26 cellular contexts compared by ENCODE assay signal in the genomic region with DNA sequence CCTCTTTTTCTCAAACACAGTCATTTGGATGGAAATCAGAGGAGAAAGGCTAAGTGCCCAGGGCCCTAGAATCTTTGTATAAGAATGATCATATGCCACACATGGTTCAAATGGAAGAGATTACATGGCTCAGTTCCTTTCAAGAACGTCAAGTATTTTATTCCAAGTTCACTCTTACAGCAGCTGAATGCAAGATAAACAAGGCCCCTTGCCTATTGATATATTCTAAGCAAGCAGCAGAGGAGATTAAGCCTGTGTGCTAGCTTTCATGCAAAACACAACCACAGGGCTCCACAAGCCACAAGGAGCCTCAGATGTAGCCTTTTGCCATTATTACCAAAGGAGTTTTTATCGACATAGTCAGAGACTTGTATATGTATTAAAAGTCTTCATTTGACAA. TPM values are rescaled to one million over a fixed set of nuclear protein-coding genes. Genes with fewer than 3 reads are reported as not detected.
A peak's percentile ranks its signal among the peaks of the same experiment; 100 is the strongest.
DNase-seq lines count a peak whose midpoint lies in the region; TF ChIP-seq lines count a peak whose summit lies in the region.
"Had no signal": no experiment of that assay in that cellular context is flagged by ENCODE, and none has a peak within 500 bp of the region (broad histone marks: within the 10 kb centered on the region; RNA-seq: fewer than 3 reads in every experiment).

No MANE protein-coding gene starts in this region.

- no peaks in the 10 kb centered on the region for H3K36me3 ChIP-seq in left ventricle myocardium inferior
- H3K36me3 ChIP-seq: esophagus squamous epithelium, right atrium auricular region, vagina had no signal

- no peak overlapping the region for H3K27ac ChIP-seq in left ventricle myocardium inferior (replicated peaks)
- H3K27ac ChIP-seq: coronary artery, esophagus squamous epithelium, right atrium auricular region, testis, vagina had no signal

- no peaks in the 10 kb centered on the region for H3K4me1 ChIP-seq in left ventricle myocardium inferior
- H3K4me1 ChIP-seq: esophagus squamous epithelium, right atrium auricular region, testis, vagina had no signal

- no peaks in the 10 kb centered on the region for H3K27me3 ChIP-seq in left ventricle myocardium inferior (ENCODE audit: low read depth)
- H3K27me3 ChIP-seq: esophagus squamous epithelium, right atrium auricular region, testis, vagina had no signal

- peak; percentile 44 for DNase-seq in DMS53 (lab: John Stamatoyannopoulos, UW)
- DNase-seq in NCI-H69 (lab: John Stamatoyannopoulos, UW): peak; percentile 54
- DNase-seq in fibroblast of gingiva (ENCODE audit: low read depth): peak; percentile 53
- peak; percentile 44 for DNase-seq in non-pigmented ciliary epithelial cell (ENCODE audit: low read depth)
- no peak for DNase-seq in left ventricle myocardium inferior
- DNase-seq in activated naive CD4-positive, alpha-beta T cell (lab: John Stamatoyannopoulos, UW): no peak
- DNase-seq in H4 (ENCODE audit: low spot score): no peak
- DNase-seq in HuH-7.5 (ENCODE audit: low spot score): no peak
- DNase-seq: activated CD8-positive, alpha-beta memory T cell treated with anti-CD3 and anti-CD28 coated beads for 24 hours; activated gamma-delta T cell; activated naive CD8-positive, alpha-beta T cell treated with anti-CD3 and anti-CD28 coated beads, Interleukin-2, amount 50 U/mL, for 24 hours; activated T-cell treated with anti-CD3 and anti-CD28 coated beads, Interleukin-2, amount 50 U/mL, for 1 hour; endodermal cell; esophagus squamous epithelium; mammary epithelial cell; NCI-H1105; NCI-H2029 treated with DMSO at 0.1 percent for 48 hours; NK-92 treated with Interleukin-12 subunit alpha and Interleukin-12 subunit beta, amount 100 ng/mL, for 24 hours; stimulated activated CD4-positive, alpha-beta T cell treated with anti-CD3 and anti-CD28 coated beads, Interleukin-4, amount 100 ng/mL, for 4 hours; stimulated activated naive CD4-positive, alpha-beta T cell; testis had no signal

- H3K9me3 ChIP-seq in left ventricle myocardium inferior (replicated peaks): no peaks in the 10 kb centered on the region
- H3K9me3 ChIP-seq: esophagus squamous epithelium, right atrium auricular region, testis, vagina had no signal

- no peak for TF ChIP-seq CTCF in left ventricle myocardium inferior (IDR thresholded peaks at IDR 0.05; ENCODE audit: borderline replicate concordance)

- no peak overlapping the region for H3K4me3 ChIP-seq in left ventricle myocardium inferior
- H3K4me3 ChIP-seq: coronary artery, esophagus squamous epithelium, right atrium auricular region, testis, vagina had no signal

- intact Hi-C loops in left ventricle myocardium inferior (cut with micrococcal nuclease): no loop called here

RNA-seq across cellular contexts. Expression of a gene that starts 55.3 kb away (rescaled TPM):
- total RNA-seq in left ventricle myocardium inferior: not detected
- not detected in 2 replicates for total RNA-seq in H4 (2014; rRNA removed; shearing (Covaris generic))
- total RNA-seq: esophagus squamous epithelium, mammary epithelial cell, myocyte, omental fat pad, right atrium auricular region, vagina had no signal

Comparison
In these comparisons a context has a peak if more than half of its experiments do, and no peak if none do; other contexts are left out.
1. DNase-seq: peak in DMS53 (single experiment), NCI-H69 (single experiment), fibroblast of gingiva (single experiment) and non-pigmented ciliary epithelial cell (single experiment); none in left ventricle myocardium inferior (single experiment), activated naive CD4-positive, alpha-beta T cell (0 of 4), H4 (single experiment) and HuH-7.5 (single experiment).